In the genomic region with DNA sequence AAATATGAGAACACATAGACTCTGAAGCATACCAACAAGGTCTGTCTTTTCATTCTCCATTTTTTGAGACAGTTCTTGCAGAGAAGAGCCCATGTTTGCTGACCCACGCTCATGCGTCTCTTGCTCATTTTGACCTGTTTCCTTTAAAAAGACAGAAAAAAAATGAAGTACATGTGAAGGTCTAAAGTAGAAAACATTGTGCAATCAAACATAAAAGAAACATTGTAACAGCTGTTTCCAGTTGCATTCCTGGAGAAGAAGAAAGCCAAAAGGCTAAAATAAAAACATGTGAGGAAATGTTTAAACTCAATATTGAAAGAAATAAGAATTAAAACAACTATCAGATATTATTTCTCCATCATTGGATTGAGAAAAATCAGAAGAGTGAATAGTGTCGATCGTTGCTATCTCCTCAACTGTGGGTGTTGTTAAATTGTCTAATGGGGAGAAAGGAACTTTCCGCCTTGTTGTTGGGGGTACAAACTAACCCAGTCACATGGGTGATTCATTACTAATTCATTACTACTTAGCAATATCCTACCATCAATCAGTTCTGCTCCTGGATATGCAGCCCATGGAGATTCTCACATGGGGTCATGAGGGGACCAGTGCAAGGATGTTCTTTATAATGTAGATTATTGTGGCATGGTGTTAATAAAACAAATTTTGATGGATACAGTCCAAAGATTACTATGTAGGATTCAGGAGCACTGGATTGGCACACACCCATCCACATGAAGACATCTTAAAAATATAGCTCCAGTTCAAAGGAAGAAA, we compare ENCODE assay signal across 20 cellular contexts. TPM values are rescaled to one million over a fixed set of nuclear protein-coding genes. Genes with fewer than 3 reads are reported as not detected.
DNase-seq lines count a peak whose midpoint lies in the region; TF ChIP-seq lines count a peak whose summit lies in the region.
"Had no signal": no experiment of that assay in that cellular context is flagged by ENCODE, and none has a peak within 500 bp of the region (broad histone marks: within the 10 kb centered on the region; RNA-seq: fewer than 3 reads in every experiment).

No MANE protein-coding gene starts in this region.

- no peaks in the 10 kb centered on the region for H3K9me3 ChIP-seq in fibroblast of lung (ENCODE audit: control insufficient read depth, insufficient read depth, low read depth, low read length)
- H3K9me3 ChIP-seq in stomach, result no peaks in the 10 kb centered on the region

- TF ChIP-seq EP300 in stomach (IDR thresholded peaks at IDR 0.05), result no peak

- peaks cover 5% of the 10 kb centered on the region for H3K4me1 ChIP-seq in fibroblast of lung (ENCODE audit: control insufficient read depth, extremely low read depth, insufficient read depth, low read length)
- peaks cover 8 to 19% (median 14%) of the 10 kb centered on the region in 4 donors for H3K4me1 ChIP-seq in stomach
- H3K4me1 ChIP-seq: neural progenitor cell had no signal

- TF ChIP-seq CTCF in BJ (IDR thresholded peaks at IDR 0.05; ENCODE audit: insufficient read depth, low read depth, low read length) (no peak), fibroblast of lung (conservative IDR thresholded peaks at IDR 0.05 in 1 of 2, IDR thresholded peaks at IDR 0.05 in 1 of 2; ENCODE audit: low read depth in 1 of 2, low read length in 2 of 2) (no peak), stomach (IDR thresholded peaks at IDR 0.05) (no peak)

- H3K27ac ChIP-seq in fibroblast of lung (ENCODE audit: insufficient read depth, low read length), result no peak overlapping the region
- no peak overlapping the region for H3K27ac ChIP-seq in stomach
- H3K27ac ChIP-seq: C4-2B, neural progenitor cell had no signal

- H3K4me3 ChIP-seq in BJ (ENCODE audit: low read depth, low read length) (no peak overlapping the region), fibroblast of lung (replicated peaks in 1 of 4; ENCODE audit: control extremely low read depth in 1 of 4, insufficient read depth in 1 of 4, low read depth in 3 of 4, low read length in 4 of 4) (no peak overlapping the region), stomach (no peak overlapping the region)
- H3K4me3 ChIP-seq: neural progenitor cell, smooth muscle cell had no signal

- no peaks in the 10 kb centered on the region for H4K20me1 ChIP-seq in fibroblast of lung (ENCODE audit: control insufficient read depth, extremely low read depth, insufficient read depth, low read length)

- DNase-seq in BJ (ENCODE audit: low read depth) (peak; percentile 47), MV-4-11 (lab: John Stamatoyannopoulos, UW) (peak; percentile 68), fibroblast of lung (ENCODE audit: low read depth in 2 of 2) (peak; percentile 20 to 88), renal cortical epithelial cell (ENCODE audit: low read depth) (peak; percentile 21), T-helper 2 cell (no peak), NCI-H1092 (lab: John Stamatoyannopoulos, UW) (no peak), stomach (no peak)
- DNase-seq in activated CD4-positive, alpha-beta T cell treated with anti-CD3 and anti-CD28 coated beads for 4 hours, result no peak
- DNase-seq: activated CD4-positive, CD25-positive, alpha-beta regulatory T cell treated with anti-CD3 and anti-CD28 coated beads, Interleukin-2, amount 50 U/mL, for 72 hours; activated T-cell treated with anti-CD3 and anti-CD28 coated beads, Interleukin-2, amount 50 U/mL, for 1 hour; DMS79 treated with DMSO at 0.1 percent for 48 hours; MM.1S; NCI-H2107; NCI-H69; stimulated activated naive CD4-positive, alpha-beta T cell treated with Interleukin-2 at 50 U/mL for 16 hours had no signal

- POLR2A ChIA-PET in BJ (lab: Charles Lee), result no interaction called here

- H3K36me3 ChIP-seq in BJ (ENCODE audit: control insufficient read depth, insufficient read depth, low read length) (no peaks in the 10 kb centered on the region), fibroblast of lung (ENCODE audit: control insufficient read depth, insufficient read depth, low read length) (no peaks in the 10 kb centered on the region), stomach (no peaks in the 10 kb centered on the region)
- H3K36me3 ChIP-seq: neural progenitor cell had no signal

- H3K79me2 ChIP-seq in fibroblast of lung (ENCODE audit: control insufficient read depth, insufficient read depth, low read length), result no peaks in the 10 kb centered on the region

- H3K9ac ChIP-seq in fibroblast of lung (ENCODE audit: insufficient read depth, low read length), result no peak overlapping the region
- H3K9ac ChIP-seq: neural progenitor cell had no signal

- no peak overlapping the region for H3K4me2 ChIP-seq in fibroblast of lung (ENCODE audit: extremely low read depth, insufficient read depth, low read length)
- H3K4me2 ChIP-seq: neural progenitor cell, smooth muscle cell had no signal

- intact Hi-C loops in stomach (cut with DNase I; ENCODE audit: low total_unique reads), result no loop called here

- H3K27me3 ChIP-seq in BJ (ENCODE audit: control insufficient read depth, insufficient read depth, low read length) (no peaks in the 10 kb centered on the region), fibroblast of lung (ENCODE audit: control insufficient read depth, insufficient read depth, low read length) (no peaks in the 10 kb centered on the region), stomach (no peaks in the 10 kb centered on the region)
- H3K27me3 ChIP-seq: neural progenitor cell had no signal

- CTCF ChIA-PET in BJ (lab: Yijun Ruan, JAX), result interaction anchor here (0.6 kb wide), 1 partner anchor 465 kb away, joined by 4 read pairs; no protein-coding TSS in a partner anchor

- WGBS in stomach, 5 donors, result 75 to 90% (median 85%) methylated on average over 5 of the region's 5 CpGs

- no peak overlapping the region for H2AFZ ChIP-seq in fibroblast of lung (ENCODE audit: low read length)
- H2AFZ ChIP-seq: neural progenitor cell had no signal

- TF ChIP-seq POLR2A in stomach (IDR thresholded peaks at IDR 0.05), result no peak

RNA-seq across cellular contexts. Expression of a gene that starts 9.5 kb away (rescaled TPM):
- polyA plus RNA-seq in BJ (2011; rRNA removed) (0.06 and 0.25 TPM in 2 replicates), fibroblast of lung (1.6 and 1.8 TPM in 2 replicates), stomach (1 to 10 TPM; 1.4 to 2.3 (median 1.7) TPM)
- polyA minus RNA-seq in BJ (2011; rRNA and poly(A)+ RNA removed), result 0.15 and 0.33 TPM in 2 replicates
- total RNA-seq in fibroblast of lung (3.1 and 14.1 TPM in 2 replicates), renal cortical epithelial cell (0.20 TPM in 1 of 2 replicates, not detected in the other), stomach (10 to 100 TPM in 3 of 5 donors, 1 to 10 TPM in 2; 4.1 to 38.5 (median 30.4) TPM)
- polyA plus RNA-seq in fibroblast of lung (2012), result 0.77 and 1.0 TPM in 2 replicates
- polyA minus RNA-seq in fibroblast of lung (ENCODE audit: low replicate concordance), result 0.55 and 1.1 TPM in 2 replicates
- total RNA-seq: H4, HT-29, smooth muscle cell had no signal
- polyA plus RNA-seq: smooth muscle cell had no signal

Comparison
In these comparisons a context has a peak if more than half of its experiments do, and no peak if none do; other contexts are left out.
1. DNase-seq: peak in BJ (single experiment), MV-4-11 (single experiment), fibroblast of lung (2 of 2) and renal cortical epithelial cell (single experiment); none in T-helper 2 cell (0 of 5), NCI-H1092 (single experiment), activated CD4-positive, alpha-beta T cell treated with anti-CD3 and anti-CD28 coated beads for 4 hours (0 of 2) and stomach (single experiment).